ENCODE assay signal across 20 cellular contexts in genomic region chr11:68333176-68333575, GRCh38.
"Had no signal": no experiment of that assay in that cellular context is flagged by ENCODE, and none has a peak within 500 bp of the region (broad histone marks: within the 10 kb centered on the region; RNA-seq: fewer than 3 reads in every experiment).

No MANE protein-coding gene starts in this region.

- H3K9me3 ChIP-seq: left ventricle myocardium inferior, SJSA1, spleen, testis, uterus had no signal

- DNase-seq: activated CD4-positive, CD25-positive, alpha-beta regulatory T cell treated with anti-CD3 and anti-CD28 coated beads, Interleukin-2, amount 50 U/mL, for 72 hours; activated CD8-positive, alpha-beta memory T cell treated with anti-CD3 and anti-CD28 coated beads, Interleukin-2, amount 50 U/mL, for 48 hours; activated gamma-delta T cell treated with Interleukin-2 at 50 U/mL for 16 hours; activated naive CD8-positive, alpha-beta T cell treated with anti-CD3 and anti-CD28 coated beads, Interleukin-2, amount 50 U/mL, for 24 hours; activated T-cell treated with anti-CD3 and anti-CD28 coated beads, Interleukin-2, amount 50 U/mL, for 72 hours; aorta; dorsolateral prefrontal cortex; endodermal cell; erythroblast; hippocampal formation; kidney; left ventricle myocardium inferior; spleen; T-helper 9 cell; testis; uterus had no signal

- H3K4me3 ChIP-seq: dorsolateral prefrontal cortex, left ventricle myocardium inferior, SJSA1, spleen, testis, uterus had no signal

- H3K27me3 Mint-ChIP-seq: activated naive CD8-positive, alpha-beta T cell treated with anti-CD3 and anti-CD28 coated beads, Interleukin-2, amount 50 U/mL, for 24 hours; stimulated activated naive CD8-positive, alpha-beta T cell treated with anti-CD3 and anti-CD28 coated beads, Interleukin-15, Interleukin-2, amounts not matched to agents 100 ng/mL and 50 ng/mL, for 24 hours had no signal

- H3K4me3 Mint-ChIP-seq: activated naive CD8-positive, alpha-beta T cell treated with anti-CD3 and anti-CD28 coated beads, Interleukin-2, amount 50 U/mL, for 24 hours; activated T-cell treated with anti-CD3 and anti-CD28 coated beads, Interleukin-2, amount 50 U/mL, for 72 hours; endodermal cell; neural crest cell; stimulated activated naive CD8-positive, alpha-beta T cell treated with anti-CD3 and anti-CD28 coated beads, Interleukin-15, Interleukin-2, amounts not matched to agents 100 ng/mL and 50 ng/mL, for 24 hours had no signal

- H3K27ac ChIP-seq: dorsolateral prefrontal cortex, SJSA1, spleen, testis, uterus had no signal

- H3K27ac Mint-ChIP-seq: activated naive CD8-positive, alpha-beta T cell treated with anti-CD3 and anti-CD28 coated beads, Interleukin-2, amount 50 U/mL, for 24 hours; activated T-cell treated with anti-CD3 and anti-CD28 coated beads, Interleukin-2, amount 50 U/mL, for 72 hours; endodermal cell; stimulated activated naive CD8-positive, alpha-beta T cell treated with anti-CD3 and anti-CD28 coated beads, Interleukin-15, Interleukin-2, amounts not matched to agents 100 ng/mL and 50 ng/mL, for 24 hours had no signal

- H3K36me3 ChIP-seq: left ventricle myocardium inferior, SJSA1, spleen, uterus had no signal

- ATAC-seq: activated naive CD8-positive, alpha-beta T cell treated with anti-CD3 and anti-CD28 coated beads, Interleukin-2, amount 50 U/mL, for 24 hours; activated T-cell treated with anti-CD3 and anti-CD28 coated beads, Interleukin-2, amount 50 U/mL, for 72 hours; sciatic nerve had no signal

- H3K9me3 Mint-ChIP-seq: activated naive CD8-positive, alpha-beta T cell treated with anti-CD3 and anti-CD28 coated beads, Interleukin-2, amount 50 U/mL, for 24 hours; activated T-cell treated with anti-CD3 and anti-CD28 coated beads, Interleukin-2, amount 50 U/mL, for 72 hours; endodermal cell; neural crest cell; stimulated activated naive CD8-positive, alpha-beta T cell treated with anti-CD3 and anti-CD28 coated beads, Interleukin-15, Interleukin-2, amounts not matched to agents 100 ng/mL and 50 ng/mL, for 24 hours had no signal

- H3K27me3 ChIP-seq: dorsolateral prefrontal cortex, SJSA1, spleen, testis, uterus had no signal
